20 cellular contexts compared by ENCODE assay signal in genomic region chr7:121832347-121832746, GRCh38. TPM values are rescaled to one million over a fixed set of nuclear protein-coding genes. Genes with fewer than 3 reads are reported as not detected.
DNase-seq lines count a peak whose midpoint lies in the region; ATAC-seq, FAIRE-seq and TF ChIP-seq lines count a peak whose summit lies in the region.
"Had no signal": no experiment of that assay in that cellular context is flagged by ENCODE, and none has a peak within 500 bp of the region (broad histone marks: within the 10 kb centered on the region; RNA-seq: fewer than 3 reads in every experiment).

No MANE protein-coding gene starts in this region.

- no TSS peak for BruUV-seq in mammary epithelial cell (replicated peaks; lab: Mats Ljungman, UMichigan)
- BruUV-seq in MCF 10A (replicated peaks; lab: Mats Ljungman, UMichigan): no TSS peak

- no peak overlapping the region for H3K27ac Mint-ChIP-seq in MCF 10A (ENCODE audit: low read depth, unreplicated experiment)
- H3K27ac Mint-ChIP-seq in activated CD4-positive, alpha-beta T cell treated with anti-CD3 and anti-CD28 coated beads, Interleukin-2, amount 10 ng/mL, durations not matched to agents 24 days and 14 days: no peak overlapping the region
- H3K27ac Mint-ChIP-seq: CD4-positive, alpha-beta T cell; neural progenitor cell had no signal

- dilution Hi-C loops in mammary epithelial cell (cut with HindIII; ENCODE audit: low sequenced_read_pairs) (no loop called here), keratinocyte (cut with MboI; ENCODE audit: extremely low pct_ligation_motif_present, low sequenced_read_pairs) (no loop called here)

- no peaks in the 10 kb centered on the region for H3K9me1 ChIP-seq in keratinocyte (ENCODE audit: control insufficient read depth, extremely low read depth, insufficient read depth, low read length)

- H3K27ac ChIP-seq in mammary epithelial cell (ENCODE audit: insufficient read depth, low read depth, low read length): no peak overlapping the region
- no peak overlapping the region for H3K27ac ChIP-seq in keratinocyte (ENCODE audit: control insufficient read depth, insufficient read depth, low read length)
- no peak overlapping the region for H3K27ac ChIP-seq in upper lobe of left lung
- H3K27ac ChIP-seq: neural progenitor cell, PC-9, SK-N-MC had no signal

- H4K20me1 ChIP-seq in mammary epithelial cell (ENCODE audit: insufficient read depth, low read length) (no peaks in the 10 kb centered on the region), keratinocyte (ENCODE audit: control insufficient read depth, extremely low read depth, insufficient read depth, low read length) (no peaks in the 10 kb centered on the region)

- H3K36me3 Mint-ChIP-seq in MCF 10A (ENCODE audit: insufficient read depth, unreplicated experiment): no peaks in the 10 kb centered on the region
- H3K36me3 Mint-ChIP-seq in activated CD4-positive, alpha-beta T cell treated with anti-CD3 and anti-CD28 coated beads, Interleukin-2, amount 10 ng/mL, durations not matched to agents 24 days and 14 days (ENCODE audit: low read depth): no peaks in the 10 kb centered on the region
- H3K36me3 Mint-ChIP-seq: neural progenitor cell had no signal

- TF ChIP-seq POLR2A in upper lobe of left lung (IDR thresholded peaks at IDR 0.05): no peak

- intact Hi-C loops in mammary epithelial cell (cut with micrococcal nuclease): no loop called here
- intact Hi-C loops in MCF 10A (cut with micrococcal nuclease): no loop called here
- intact Hi-C loops in activated CD4-positive, alpha-beta T cell treated with anti-CD3 and anti-CD28 coated beads, Interleukin-2, amount 10 ng/mL, durations not matched to agents 24 days and 14 days (cut with micrococcal nuclease): no loop called here

- 77% methylated on average over 8 of the region's 8 CpGs for WGBS in mammary epithelial cell (ENCODE audit: low coverage, missing lambda C conversion rate)
- WGBS in upper lobe of left lung, 2 donors: 65 to 75% methylated on average over 8 of the region's 8 CpGs

- H3K4me1 ChIP-seq in mammary epithelial cell (ENCODE audit: insufficient read depth, low read length) (peaks cover 5% of the 10 kb centered on the region), keratinocyte (ENCODE audit: control insufficient read depth, extremely low read depth, insufficient read depth, low read length) (peaks cover 14% of the 10 kb centered on the region), upper lobe of left lung (no peaks in the 10 kb centered on the region)

- H3K9ac ChIP-seq in mammary epithelial cell (ENCODE audit: insufficient read depth, low read length): no peak overlapping the region
- no peak overlapping the region for H3K9ac ChIP-seq in keratinocyte (ENCODE audit: control insufficient read depth, extremely low read depth, insufficient read depth, low read length)
- H3K9ac ChIP-seq: neural progenitor cell had no signal

- no peak for TF ChIP-seq EP300 in upper lobe of left lung (IDR thresholded peaks at IDR 0.05)

- DNase-seq in mammary epithelial cell (peak; percentile 8), MCF 10A (ENCODE audit: unreplicated experiment) (no peak), amygdala (lab: John Stamatoyannopoulos, UW) (peak in 34 of 56 donors; percentile 2 to 65 (median 22)), keratinocyte (ENCODE audit: low read depth, low spot score) (no peak), upper lobe of left lung (no peak), OCI-M1 (lab: John Stamatoyannopoulos, UW) (no peak)
- no peak for DNase-seq in activated CD4-positive, alpha-beta T cell treated with anti-CD3 and anti-CD28 coated beads, Interleukin-2, amount 10 ng/mL, durations not matched to agents 24 days and 14 days
- DNase-seq in activated naive CD4-positive, alpha-beta T cell (lab: John Stamatoyannopoulos, UW): no peak
- DNase-seq: activated CD4-positive, alpha-beta T cell treated with anti-CD3 and anti-CD28 coated beads, Interleukin-2, amount 50 U/mL, for 1 hour; CD4-positive, alpha-beta T cell; glutamatergic neuron; H7; islet precursor cell; mesendoderm; NCI-H226; PC-9; stimulated activated CD4-positive, alpha-beta T cell treated with anti-CD3 and anti-CD28 coated beads, Interleukin-4, amount 100 ng/mL, for 24 hours had no signal

- H3K4me2 ChIP-seq in mammary epithelial cell (ENCODE audit: insufficient read depth, low read depth, low read length): no peak overlapping the region
- H3K4me2 ChIP-seq in keratinocyte (ENCODE audit: control insufficient read depth, extremely low read depth, insufficient read depth, low read depth, low read length): peak overlapping the region; percentile 83
- H3K4me2 ChIP-seq: PC-9 had no signal

- CTCF ChIA-PET in mammary epithelial cell (lab: Charles Lee; ENCODE audit: low non-redundant PET) (no interaction called here), MCF 10A (lab: Yijun Ruan, JAX) (interaction anchor here (0.6 to 1.1 kb wide), 3 partner anchors 15 to 228 kb away, joined by 3 read pairs; no protein-coding TSS in a partner anchor)

- in situ Hi-C loops in mammary epithelial cell (cut with MboI; ENCODE audit: low sequenced_read_pairs in 2 of 2): no loop called here

- H3K36me3 ChIP-seq in mammary epithelial cell (ENCODE audit: insufficient read depth, low read length) (no peaks in the 10 kb centered on the region), keratinocyte (ENCODE audit: control insufficient read depth in 2 of 2, extremely low read depth in 1 of 2, insufficient read depth in 2 of 2, low read length in 2 of 2) (no peaks in the 10 kb centered on the region), upper lobe of left lung (no peaks in the 10 kb centered on the region)
- H3K36me3 ChIP-seq: neural progenitor cell, tibial nerve had no signal

- H3K79me2 ChIP-seq in mammary epithelial cell (ENCODE audit: insufficient read depth, low read length) (no peaks in the 10 kb centered on the region), keratinocyte (ENCODE audit: control insufficient read depth, insufficient read depth, low read length) (no peaks in the 10 kb centered on the region)

- POLR2A ChIA-PET in MCF 10A (lab: Yijun Ruan, JAX): interaction anchor here (1.4 kb wide), 1 partner anchor 9 kb away, joined by 4 read pairs; no protein-coding TSS in a partner anchor

- H3K4me1 Mint-ChIP-seq in MCF 10A (ENCODE audit: insufficient read depth, unreplicated experiment): peaks cover 9% of the 10 kb centered on the region
- H3K4me1 Mint-ChIP-seq in activated CD4-positive, alpha-beta T cell treated with anti-CD3 and anti-CD28 coated beads, Interleukin-2, amount 10 ng/mL, durations not matched to agents 24 days and 14 days: no peaks in the 10 kb centered on the region

- TF ChIP-seq CTCF in mammary epithelial cell (conservative IDR thresholded peaks at IDR 0.05 in 1 of 2, IDR thresholded peaks at IDR 0.05 in 1 of 2; ENCODE audit: extremely low read depth in 1 of 2, insufficient read depth in 1 of 2, low read depth in 1 of 2, low read length in 2 of 2): no peak
- TF ChIP-seq CTCF in MCF 10A (IDR thresholded peaks at IDR 0.05; ENCODE audit: unreplicated experiment): no peak
- no peak for TF ChIP-seq CTCF in keratinocyte (optimal IDR thresholded peaks at IDR 0.05 in 1 of 3, IDR thresholded peaks at IDR 0.05 in 1 of 3, conservative IDR thresholded peaks at IDR 0.05 in 1 of 3; ENCODE audit: extremely low read depth in 1 of 3, insufficient read depth in 2 of 3, low read length in 3 of 3)
- TF ChIP-seq CTCF in upper lobe of left lung (IDR thresholded peaks at IDR 0.05): no peak

- H2AFZ ChIP-seq in mammary epithelial cell (ENCODE audit: low read depth, low read length): peak overlapping the region; percentile 67
- peak overlapping the region; percentile 86 for H2AFZ ChIP-seq in keratinocyte (ENCODE audit: control insufficient read depth, low read length)
- H2AFZ ChIP-seq: neural progenitor cell, PC-9 had no signal

- no peaks in the 10 kb centered on the region for H3K27me3 Mint-ChIP-seq in MCF 10A (ENCODE audit: insufficient read depth, unreplicated experiment)
- no peaks in the 10 kb centered on the region for H3K27me3 Mint-ChIP-seq in activated CD4-positive, alpha-beta T cell treated with anti-CD3 and anti-CD28 coated beads, Interleukin-2, amount 10 ng/mL, durations not matched to agents 24 days and 14 days
- H3K27me3 Mint-ChIP-seq: CD4-positive, alpha-beta T cell had no signal

- H3K27me3 ChIP-seq in mammary epithelial cell (ENCODE audit: insufficient read depth, low read length) (no peaks in the 10 kb centered on the region), keratinocyte (ENCODE audit: control insufficient read depth, extremely low read depth, insufficient read depth, low read length) (no peaks in the 10 kb centered on the region), upper lobe of left lung (no peaks in the 10 kb centered on the region)
- H3K27me3 ChIP-seq: neural progenitor cell, tibial nerve had no signal

- peak; percentile 75 for FAIRE-seq in keratinocyte (lab: Jason Lieb, UNC)

- H3K9me3 Mint-ChIP-seq in MCF 10A (ENCODE audit: unreplicated experiment): no peaks in the 10 kb centered on the region
- H3K9me3 Mint-ChIP-seq in activated CD4-positive, alpha-beta T cell treated with anti-CD3 and anti-CD28 coated beads, Interleukin-2, amount 10 ng/mL, durations not matched to agents 24 days and 14 days: no peaks in the 10 kb centered on the region

- H3K4me3 Mint-ChIP-seq in MCF 10A (ENCODE audit: unreplicated experiment): no peak overlapping the region
- H3K4me3 Mint-ChIP-seq in activated CD4-positive, alpha-beta T cell treated with anti-CD3 and anti-CD28 coated beads, Interleukin-2, amount 10 ng/mL, durations not matched to agents 24 days and 14 days: no peak overlapping the region
- H3K4me3 Mint-ChIP-seq: CD4-positive, alpha-beta T cell; neural progenitor cell had no signal

- H3K4me3 ChIP-seq in mammary epithelial cell (replicated peaks in 1 of 3; ENCODE audit: insufficient read depth in 1 of 3, low read depth in 2 of 3, low read length in 3 of 3): no peak overlapping the region
- peak overlapping the region in 1 of 3 experiments; percentile 31 for H3K4me3 ChIP-seq in keratinocyte (ENCODE audit: control insufficient read depth in 2 of 3, extremely low read depth in 1 of 3, insufficient read depth in 2 of 3, low read depth in 1 of 3, low read length in 3 of 3)
- H3K4me3 ChIP-seq in upper lobe of left lung: no peak overlapping the region
- H3K4me3 ChIP-seq: neural progenitor cell, PC-9, SK-N-MC, tibial nerve had no signal

- H3K9me3 ChIP-seq in mammary epithelial cell (replicated peaks; ENCODE audit: insufficient read depth, low read length) (no peaks in the 10 kb centered on the region), keratinocyte (ENCODE audit: control insufficient read depth, low read depth, low read length) (no peaks in the 10 kb centered on the region), upper lobe of left lung (no peaks in the 10 kb centered on the region)
- H3K9me3 ChIP-seq: tibial nerve had no signal

- no peak for ATAC-seq in upper lobe of left lung (ENCODE audit: low FRiP score in 2 of 2)

RNA-seq across cellular contexts. Expression of gene PTPRZ1, which starts 40.6 kb away (rescaled TPM):
- total RNA-seq in mammary epithelial cell (10 to 100 TPM in 1 of 2 donors, 1 to 10 TPM in 1; 6.2 to 46.1 TPM), MCF 10A (2022) (9.8 and 11.1 TPM in 2 replicates), upper lobe of left lung (1 to 10 TPM in 5 of 6 donors, under 1 TPM in 1; 0.57 to 7.2 (median 1.2) TPM)
- polyA plus RNA-seq in mammary epithelial cell (17.1 TPM), keratinocyte (41.6 to 58.3 TPM (median 56.2 TPM) in 3 replicates)
- polyA minus RNA-seq in mammary epithelial cell (10.2 TPM), keratinocyte (14.4 to 64.8 TPM (median 44.3 TPM) in 3 replicates)
- 12.2 TPM for polyA plus RNA-seq in keratinocyte (2011; ENCODE audit: low read depth)
- polyA plus RNA-seq in keratinocyte (2011; cell fraction: cytosol; rRNA removed): 7.7 and 14.3 TPM in 2 replicates
- 91.1 and 98.9 TPM in 2 replicates for polyA plus RNA-seq in keratinocyte (2011; cell fraction: nucleus; rRNA removed)
- polyA plus RNA-seq in keratinocyte (2012; ENCODE audit: low replicate concordance): 15.3 and 21.1 TPM in 2 replicates
- 11.9 TPM for polyA minus RNA-seq in keratinocyte (2011; cell fraction: cytosol; rRNA and poly(A)+ RNA removed)
- polyA minus RNA-seq in keratinocyte (2011; cell fraction: nucleus; rRNA and poly(A)+ RNA removed): 77.6 and 162 TPM in 2 replicates
- total RNA-seq in activated CD4-positive, alpha-beta T cell treated with anti-CD3 and anti-CD28 coated beads, Interleukin-2, amount 10 ng/mL, durations not matched to agents 24 days and 14 days: not detected in 2 replicates
- total RNA-seq: CD4-positive, alpha-beta T cell had no signal

Comparison
In these comparisons a context has a peak if more than half of its experiments do, and no peak if none do; other contexts are left out.
1. DNase-seq: peak in mammary epithelial cell (single experiment) and amygdala (34 of 56); none in MCF 10A (single experiment), keratinocyte (single experiment), activated CD4-positive, alpha-beta T cell treated with anti-CD3 and anti-CD28 coated beads, Interleukin-2, amount 10 ng/mL, durations not matched to agents 24 days and 14 days (single experiment), upper lobe of left lung (0 of 2), activated naive CD4-positive, alpha-beta T cell (0 of 4) and OCI-M1 (single experiment).